ENCODE assay signal across 7 cellular contexts in genomic region chr18:13558132-13558531, GRCh38.
DNase-seq lines count a peak whose midpoint lies in the region; ATAC-seq and TF ChIP-seq lines count a peak whose summit lies in the region.

No MANE protein-coding gene starts in this region.

- DNase-seq in ELF-1 (ENCODE audit: low read depth, low spot score) (peak; percentile 48), MG63 (peak; percentile 10), UCSD-AML1 (lab: John Stamatoyannopoulos, UW; ENCODE audit: unreplicated experiment) (peak; percentile 39), epithelial cell of esophagus (ENCODE audit: low read depth) (peak; percentile 44), myocyte (ENCODE audit: low read depth) (peak; percentile 38), HCEC 1CT (no peak)

- peak; percentile 45 for ATAC-seq in GM21786 (IDR thresholded peaks at IDR 0.05; ENCODE audit: unreplicated experiment)

- H3K4me3 ChIP-seq in MG63 (no peak overlapping the region), epithelial cell of esophagus (ENCODE audit: low read length) (no peak overlapping the region)

- H3K9me3 ChIP-seq in MG63 = no peaks in the 10 kb centered on the region

- peaks cover 6% of the 10 kb centered on the region; the same call in 1 of the 2 replicates for H3K27me3 ChIP-seq in MG63

- H3K36me3 ChIP-seq in MG63 = no peaks in the 10 kb centered on the region

- TF ChIP-seq CTCF in epithelial cell of esophagus (IDR thresholded peaks at IDR 0.05; ENCODE audit: insufficient read depth, low read depth, low read length, missing control alignments) = peak; percentile 63
